ENCODE assay signal across 8 cellular contexts in genomic region chr1:161166669-161167548, GRCh38. TPM values are rescaled to one million over a fixed set of nuclear protein-coding genes. Genes with fewer than 3 reads are reported as not detected.
A peak's percentile ranks its signal among the peaks of the same experiment; 100 is the strongest.
DNase-seq lines count a peak whose midpoint lies in the region; ATAC-seq and TF ChIP-seq lines count a peak whose summit lies in the region.

No MANE protein-coding gene starts in this region.

- H3K27me3 Mint-ChIP-seq in osteocyte (ENCODE audit: unreplicated experiment): no peaks in the 10 kb centered on the region

- H3K9me3 Mint-ChIP-seq in osteocyte (ENCODE audit: unreplicated experiment): no peaks in the 10 kb centered on the region

- DNase-seq in ELF-1 (ENCODE audit: low read depth, low spot score) (peak; percentile 68), SW480 (ENCODE audit: low spot score) (peak; percentile 48), fibroblast of pulmonary artery (ENCODE audit: low read depth) (no peak), osteocyte (ENCODE audit: extremely low spot score, unreplicated experiment) (no peak), activated gamma-delta T cell treated with Interleukin-2 at 50 U/mL for 16 hours (no peak)
- no peak for DNase-seq in activated CD8-positive, alpha-beta memory T cell treated with anti-CD3 and anti-CD28 coated beads, Interleukin-2, amount 50 U/mL, for 48 hours

- peak overlapping the region; percentile 100 for H3K27ac Mint-ChIP-seq in osteocyte (ENCODE audit: unreplicated experiment)

- H3K4me3 ChIP-seq in fibroblast of pulmonary artery (replicated peaks; ENCODE audit: low read depth, low read length): peak overlapping the region; percentile 87

- H3K4me3 Mint-ChIP-seq in osteocyte (ENCODE audit: unreplicated experiment): peak overlapping the region; percentile 90

- ATAC-seq in HG03095 (IDR thresholded peaks at IDR 0.05; ENCODE audit: unreplicated experiment): peak; percentile 0
- no peak for ATAC-seq in HG03025 (IDR thresholded peaks at IDR 0.05; ENCODE audit: low FRiP score, unreplicated experiment)

- H3K4me1 Mint-ChIP-seq in osteocyte (ENCODE audit: unreplicated experiment): peaks cover 29% of the 10 kb centered on the region

- H3K36me3 Mint-ChIP-seq in osteocyte (ENCODE audit: unreplicated experiment): peaks cover 25% of the 10 kb centered on the region

- TF ChIP-seq CTCF in fibroblast of pulmonary artery (IDR thresholded peaks at IDR 0.05; ENCODE audit: low read length, missing control alignments) (no peak), osteocyte (IDR thresholded peaks at IDR 0.05) (no peak)

RNA-seq across cellular contexts. Expression of gene PPOX, which starts 0.7 kb away (rescaled TPM):
- 37.1 and 37.9 TPM in 2 replicates for total RNA-seq in osteocyte

RNA-seq across cellular contexts. Expression of gene USP21, which starts 7.6 kb away (rescaled TPM):
- 25.5 and 27.5 TPM in 2 replicates for total RNA-seq in osteocyte

RNA-seq across cellular contexts. Expression of gene B4GALT3, which starts 10.4 kb away (rescaled TPM):
- 21.7 and 24.3 TPM in 2 replicates for total RNA-seq in osteocyte

RNA-seq across cellular contexts. Expression of gene UFC1, which starts 13.1 kb away (rescaled TPM):
- total RNA-seq in osteocyte: 98.2 and 100 TPM in 2 replicates

RNA-seq across cellular contexts. Expression of gene ADAMTS4, which starts 31.9 kb away (rescaled TPM):
- total RNA-seq in osteocyte: 1.2 TPM in 2 replicates

Comparison
In these comparisons a context has a peak if more than half of its experiments do, and no peak if none do; other contexts are left out.
1. DNase-seq: peak in ELF-1 (single experiment) and SW480 (single experiment); none in fibroblast of pulmonary artery (single experiment), osteocyte (single experiment), activated gamma-delta T cell treated with Interleukin-2 at 50 U/mL for 16 hours (single experiment) and activated CD8-positive, alpha-beta memory T cell treated with anti-CD3 and anti-CD28 coated beads, Interleukin-2, amount 50 U/mL, for 48 hours (single experiment).